Comparison of ENCODE assay signal across 1 cellular context in the genomic region with DNA sequence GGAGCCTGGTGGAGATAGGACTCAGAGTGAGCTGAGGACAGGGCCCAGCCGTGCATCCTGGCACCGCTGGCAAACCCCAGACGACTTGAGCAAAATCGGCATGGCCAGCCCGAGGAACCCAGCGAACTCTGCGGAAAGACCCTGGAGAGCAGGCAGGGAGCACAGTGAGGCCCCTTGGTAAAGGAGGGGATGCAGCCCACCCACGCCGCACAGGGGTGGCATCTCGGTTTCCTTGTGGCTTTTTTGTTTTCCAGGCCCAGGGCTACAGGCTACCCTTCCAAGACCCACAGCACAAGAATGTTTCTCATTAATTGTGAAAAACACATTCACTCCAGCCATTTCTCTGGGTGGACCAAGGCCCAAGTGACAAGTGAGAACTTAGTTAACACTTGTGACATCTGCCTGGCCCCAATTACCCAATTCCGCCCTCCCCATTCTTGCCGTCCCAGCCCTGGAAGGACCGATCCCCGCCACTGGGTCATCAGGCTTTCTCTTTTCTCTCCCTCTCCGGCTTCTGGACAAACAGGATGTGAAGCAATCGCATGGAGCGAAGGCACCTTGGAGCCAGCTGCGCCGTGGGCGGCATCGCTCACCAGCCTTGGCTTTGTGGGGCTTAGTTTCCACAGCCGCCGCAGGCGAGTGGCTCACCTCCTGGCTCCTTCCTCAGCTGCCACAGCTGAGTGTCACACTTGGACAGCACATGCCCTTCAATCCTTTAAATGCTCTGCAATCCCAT.
TF ChIP-seq lines count a peak whose summit lies in the region.

No MANE protein-coding gene starts in this region.

TF ChIP-seq in WTC11, 78 proteins besides CTCF, POLR2A, EP300 and RAD21 (continued from another document):
- TF ChIP-seq ARID4B (CRISPR knock-in tag; IDR thresholded peaks at IDR 0.05; ENCODE audit: borderline replicate concordance) (no peak), SMAD4 (CRISPR knock-in tag; IDR thresholded peaks at IDR 0.05) (no peak), CREM (CRISPR knock-in tag; IDR thresholded peaks at IDR 0.05) (no peak), NFE2L1 (CRISPR knock-in tag; IDR thresholded peaks at IDR 0.05) (no peak), ZNF121 (CRISPR knock-in tag; IDR thresholded peaks at IDR 0.05) (no peak), OVOL2 (CRISPR knock-in tag; IDR thresholded peaks at IDR 0.05; ENCODE audit: borderline replicate concordance) (no peak), NFYB (CRISPR knock-in tag; conservative IDR thresholded peaks at IDR 0.05; ENCODE audit: low read depth) (no peak), RELA (CRISPR knock-in tag; IDR thresholded peaks at IDR 0.05; ENCODE audit: borderline replicate concordance) (no peak), CREB1 (CRISPR knock-in tag; IDR thresholded peaks at IDR 0.05) (no peak), NR3C1 (CRISPR knock-in tag; conservative IDR thresholded peaks at IDR 0.05; ENCODE audit: low read depth) (no peak), HMGA2 (CRISPR knock-in tag; IDR thresholded peaks at IDR 0.05) (no peak), MYBL2 (CRISPR knock-in tag; IDR thresholded peaks at IDR 0.05) (no peak), ZNF425 (CRISPR knock-in tag; conservative IDR thresholded peaks at IDR 0.05) (no peak), GRHL2 (CRISPR knock-in tag; IDR thresholded peaks at IDR 0.05; ENCODE audit: insufficient replicate concordance, severe bottlenecking) (no peak)
- TF ChIP-seq, protein P1, sequence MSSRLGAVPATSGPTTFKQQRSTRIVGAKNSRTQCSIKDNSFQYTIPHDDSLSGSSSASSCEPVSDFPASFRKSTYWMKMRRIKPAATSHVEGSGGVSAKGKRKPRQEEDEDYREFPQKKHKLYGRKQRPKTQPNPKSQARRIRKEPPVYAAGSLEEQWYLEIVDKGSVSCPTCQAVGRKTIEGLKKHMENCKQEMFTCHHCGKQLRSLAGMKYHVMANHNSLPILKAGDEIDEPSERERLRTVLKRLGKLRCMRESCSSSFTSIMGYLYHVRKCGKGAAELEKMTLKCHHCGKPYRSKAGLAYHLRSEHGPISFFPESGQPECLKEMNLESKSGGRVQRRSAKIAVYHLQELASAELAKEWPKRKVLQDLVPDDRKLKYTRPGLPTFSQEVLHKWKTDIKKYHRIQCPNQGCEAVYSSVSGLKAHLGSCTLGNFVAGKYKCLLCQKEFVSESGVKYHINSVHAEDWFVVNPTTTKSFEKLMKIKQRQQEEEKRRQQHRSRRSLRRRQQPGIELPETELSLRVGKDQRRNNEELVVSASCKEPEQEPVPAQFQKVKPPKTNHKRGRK (CRISPR knock-in tag; IDR thresholded peaks at IDR 0.05; ENCODE audit: borderline replicate concordance): no peak
- TF ChIP-seq, protein P2, sequence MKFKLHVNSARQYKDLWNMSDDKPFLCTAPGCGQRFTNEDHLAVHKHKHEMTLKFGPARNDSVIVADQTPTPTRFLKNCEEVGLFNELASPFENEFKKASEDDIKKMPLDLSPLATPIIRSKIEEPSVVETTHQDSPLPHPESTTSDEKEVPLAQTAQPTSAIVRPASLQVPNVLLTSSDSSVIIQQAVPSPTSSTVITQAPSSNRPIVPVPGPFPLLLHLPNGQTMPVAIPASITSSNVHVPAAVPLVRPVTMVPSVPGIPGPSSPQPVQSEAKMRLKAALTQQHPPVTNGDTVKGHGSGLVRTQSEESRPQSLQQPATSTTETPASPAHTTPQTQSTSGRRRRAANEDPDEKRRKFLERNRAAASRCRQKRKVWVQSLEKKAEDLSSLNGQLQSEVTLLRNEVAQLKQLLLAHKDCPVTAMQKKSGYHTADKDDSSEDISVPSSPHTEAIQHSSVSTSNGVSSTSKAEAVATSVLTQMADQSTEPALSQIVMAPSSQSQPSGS (CRISPR knock-in tag; IDR thresholded peaks at IDR 0.05; ENCODE audit: borderline replicate concordance, low read depth): no peak
- TF ChIP-seq, protein P3, sequence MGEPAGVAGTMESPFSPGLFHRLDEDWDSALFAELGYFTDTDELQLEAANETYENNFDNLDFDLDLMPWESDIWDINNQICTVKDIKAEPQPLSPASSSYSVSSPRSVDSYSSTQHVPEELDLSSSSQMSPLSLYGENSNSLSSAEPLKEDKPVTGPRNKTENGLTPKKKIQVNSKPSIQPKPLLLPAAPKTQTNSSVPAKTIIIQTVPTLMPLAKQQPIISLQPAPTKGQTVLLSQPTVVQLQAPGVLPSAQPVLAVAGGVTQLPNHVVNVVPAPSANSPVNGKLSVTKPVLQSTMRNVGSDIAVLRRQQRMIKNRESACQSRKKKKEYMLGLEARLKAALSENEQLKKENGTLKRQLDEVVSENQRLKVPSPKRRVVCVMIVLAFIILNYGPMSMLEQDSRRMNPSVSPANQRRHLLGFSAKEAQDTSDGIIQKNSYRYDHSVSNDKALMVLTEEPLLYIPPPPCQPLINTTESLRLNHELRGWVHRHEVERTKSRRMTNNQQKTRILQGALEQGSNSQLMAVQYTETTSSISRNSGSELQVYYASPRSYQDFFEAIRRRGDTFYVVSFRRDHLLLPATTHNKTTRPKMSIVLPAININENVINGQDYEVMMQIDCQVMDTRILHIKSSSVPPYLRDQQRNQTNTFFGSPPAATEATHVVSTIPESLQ (CRISPR knock-in tag; IDR thresholded peaks at IDR 0.05): no peak
- TF ChIP-seq, protein P4, sequence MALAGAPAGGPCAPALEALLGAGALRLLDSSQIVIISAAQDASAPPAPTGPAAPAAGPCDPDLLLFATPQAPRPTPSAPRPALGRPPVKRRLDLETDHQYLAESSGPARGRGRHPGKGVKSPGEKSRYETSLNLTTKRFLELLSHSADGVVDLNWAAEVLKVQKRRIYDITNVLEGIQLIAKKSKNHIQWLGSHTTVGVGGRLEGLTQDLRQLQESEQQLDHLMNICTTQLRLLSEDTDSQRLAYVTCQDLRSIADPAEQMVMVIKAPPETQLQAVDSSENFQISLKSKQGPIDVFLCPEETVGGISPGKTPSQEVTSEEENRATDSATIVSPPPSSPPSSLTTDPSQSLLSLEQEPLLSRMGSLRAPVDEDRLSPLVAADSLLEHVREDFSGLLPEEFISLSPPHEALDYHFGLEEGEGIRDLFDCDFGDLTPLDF (CRISPR knock-in tag; IDR thresholded peaks at IDR 0.05): no peak
- TF ChIP-seq, protein P5, sequence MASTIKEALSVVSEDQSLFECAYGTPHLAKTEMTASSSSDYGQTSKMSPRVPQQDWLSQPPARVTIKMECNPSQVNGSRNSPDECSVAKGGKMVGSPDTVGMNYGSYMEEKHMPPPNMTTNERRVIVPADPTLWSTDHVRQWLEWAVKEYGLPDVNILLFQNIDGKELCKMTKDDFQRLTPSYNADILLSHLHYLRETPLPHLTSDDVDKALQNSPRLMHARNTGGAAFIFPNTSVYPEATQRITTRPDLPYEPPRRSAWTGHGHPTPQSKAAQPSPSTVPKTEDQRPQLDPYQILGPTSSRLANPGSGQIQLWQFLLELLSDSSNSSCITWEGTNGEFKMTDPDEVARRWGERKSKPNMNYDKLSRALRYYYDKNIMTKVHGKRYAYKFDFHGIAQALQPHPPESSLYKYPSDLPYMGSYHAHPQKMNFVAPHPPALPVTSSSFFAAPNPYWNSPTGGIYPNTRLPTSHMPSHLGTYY (CRISPR knock-in tag; IDR thresholded peaks at IDR 0.05): no peak
